Comparison of ENCODE assay signal across 11 cellular contexts in the genomic region with DNA sequence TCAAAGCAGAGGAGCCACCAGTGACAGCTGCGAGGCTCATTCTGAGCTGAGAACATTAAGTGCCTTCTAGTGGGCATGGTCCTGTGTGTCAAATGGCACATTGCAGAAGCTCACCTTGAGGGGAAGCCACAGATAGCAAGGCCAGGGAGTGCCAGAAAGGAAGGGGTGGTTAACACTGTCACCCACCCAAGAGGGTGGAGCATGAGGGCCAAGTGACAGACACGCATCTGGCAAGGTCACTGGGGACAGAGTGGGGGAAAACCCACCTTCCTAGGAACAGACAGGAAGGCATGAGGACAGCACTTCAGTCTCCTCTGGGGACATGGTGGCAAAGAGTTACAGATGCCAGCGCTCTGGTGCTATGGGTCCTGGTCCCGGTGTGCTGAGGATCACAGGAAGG. TPM values are rescaled to one million over a fixed set of nuclear protein-coding genes. Genes with fewer than 3 reads are reported as not detected.
DNase-seq lines count a peak whose midpoint lies in the region; ATAC-seq, FAIRE-seq and TF ChIP-seq lines count a peak whose summit lies in the region.
"Had no signal": no experiment of that assay in that cellular context is flagged by ENCODE, and none has a peak within 500 bp of the region (broad histone marks: within the 10 kb centered on the region; RNA-seq: fewer than 3 reads in every experiment).

No MANE protein-coding gene starts in this region.

- no peak overlapping the region for H3K4me3 Mint-ChIP-seq in dendritic cell treated with granulocyte-macrophage colony-stimulating factor and Interleukin-4, amounts not matched to agents 40 ng/mL and 50 ng/mL, for 4 days

- CTCF ChIA-PET in GM10248 (lab: Yijun Ruan, JAX): interaction anchor here (0.9 to 1.2 kb wide), 3 partner anchors 9 to 14 kb away, joined by 3 to 5 read pairs (median 4); no protein-coding TSS in a partner anchor

- intact Hi-C loops in dendritic cell treated with granulocyte-macrophage colony-stimulating factor and Interleukin-4, amounts not matched to agents 40 ng/mL and 50 ng/mL, for 4 days (cut with micrococcal nuclease): loop anchor here (5.0 kb wide), 1 partner anchor 37 kb away; no protein-coding TSS in a partner anchor
- intact Hi-C loops in pancreas (cut with DNase I): loop anchor here in 1 of 3 donors (10.0 kb wide), 1 partner anchor 149 kb away; no protein-coding TSS in a partner anchor

- WGBS in pancreas, 2 donors: 84 to 87% methylated on average over 4 of the region's 4 CpGs

- peaks cover 3 to 19% (median 16%) of the 10 kb centered on the region in 3 donors for H3K36me3 ChIP-seq in pancreas

- peaks cover 89% of the 10 kb centered on the region for H3K4me1 Mint-ChIP-seq in dendritic cell treated with granulocyte-macrophage colony-stimulating factor and Interleukin-4, amounts not matched to agents 40 ng/mL and 50 ng/mL, for 4 days (ENCODE audit: low read depth)

- no peak for FAIRE-seq in urothelium cell line (lab: Jason Lieb, UNC)
- no peak for FAIRE-seq in pancreas (lab: Jason Lieb, UNC)
- FAIRE-seq: endometrium had no signal

- peaks cover 89% of the 10 kb centered on the region for H3K36me3 Mint-ChIP-seq in dendritic cell treated with granulocyte-macrophage colony-stimulating factor and Interleukin-4, amounts not matched to agents 40 ng/mL and 50 ng/mL, for 4 days (ENCODE audit: low read depth)

- no peak overlapping the region for H3K27ac ChIP-seq in pancreas

- H3K27ac Mint-ChIP-seq in dendritic cell treated with granulocyte-macrophage colony-stimulating factor and Interleukin-4, amounts not matched to agents 40 ng/mL and 50 ng/mL, for 4 days: peak overlapping the region; percentile 81

- TF ChIP-seq CTCF in GM10248 (IDR thresholded peaks at IDR 0.05; ENCODE audit: control extremely low read depth, extremely low read depth, low read depth, missing control alignments) (no peak), pancreas (IDR thresholded peaks at IDR 0.05) (no peak)

- DNase-seq in GM10248 (ENCODE audit: extremely low spot score) (peak; percentile 58), kidney glomerular epithelial cell (lab: John Stamatoyannopoulos, UW) (no peak), urothelium cell line (ENCODE audit: low spot score) (no peak), pancreas (no peak)
- DNase-seq in stimulated activated CD4-positive, alpha-beta T cell treated with anti-CD3 and anti-CD28 coated beads, Interleukin-15, amount 100 ng/mL, for 24 hours: no peak
- DNase-seq: Caco-2, NCI-H1105 treated with DMSO at 0.1 percent for 48 hours had no signal

- POLR2A ChIA-PET in GM10248 (lab: Yijun Ruan, JAX): interaction anchor here (0.6 to 1.4 kb wide), 3 partner anchors 17 to 49 kb away, joined by 3 to 6 read pairs (median 3); no protein-coding TSS in a partner anchor

- H3K9me3 ChIP-seq in pancreas: no peaks in the 10 kb centered on the region
- H3K9me3 ChIP-seq: Caco-2 had no signal

- ATAC-seq in GM19025 (IDR thresholded peaks at IDR 0.05; ENCODE audit: low read depth, unreplicated experiment) (peak; percentile 81), HG02885 (IDR thresholded peaks at IDR 0.05; ENCODE audit: poor library complexity, unreplicated experiment) (peak; percentile 40), pancreas (no peak)

- H3K27me3 ChIP-seq in pancreas: no peaks in the 10 kb centered on the region

- H3K9me3 Mint-ChIP-seq in dendritic cell treated with granulocyte-macrophage colony-stimulating factor and Interleukin-4, amounts not matched to agents 40 ng/mL and 50 ng/mL, for 4 days: peaks cover 6% of the 10 kb centered on the region

- no peak overlapping the region for H3K4me3 ChIP-seq in pancreas

- no peaks in the 10 kb centered on the region for H3K27me3 Mint-ChIP-seq in dendritic cell treated with granulocyte-macrophage colony-stimulating factor and Interleukin-4, amounts not matched to agents 40 ng/mL and 50 ng/mL, for 4 days

- H3K4me1 ChIP-seq in pancreas: no peaks in the 10 kb centered on the region
- H3K4me1 ChIP-seq: Caco-2 had no signal

RNA-seq across cellular contexts. Expression of a gene that starts 22.1 kb away (rescaled TPM):
- total RNA-seq in pancreas: 10 to 100 TPM; 14.6 to 24.7 (median 20.7) TPM
- polyA plus RNA-seq in pancreas: 10 to 100 TPM; 30.2 to 32.1 TPM

RNA-seq across cellular contexts. Expression of a gene that starts 52.8 kb away (rescaled TPM):
- total RNA-seq in pancreas: under 1 TPM in 3 of 6 donors, not detected in 3; 0.08 to 0.18 (median 0.16) TPM
- polyA plus RNA-seq in pancreas: under 1 TPM; 0.05 to 0.34 TPM
- total RNA-seq: Caco-2 had no signal

Comparison
In these comparisons a context has a peak if more than half of its experiments do, and no peak if none do; other contexts are left out.
1. ATAC-seq: peak in GM19025 (single experiment) and HG02885 (single experiment); none in pancreas (0 of 4).